2 cellular contexts compared by ENCODE assay signal in the genomic region with DNA sequence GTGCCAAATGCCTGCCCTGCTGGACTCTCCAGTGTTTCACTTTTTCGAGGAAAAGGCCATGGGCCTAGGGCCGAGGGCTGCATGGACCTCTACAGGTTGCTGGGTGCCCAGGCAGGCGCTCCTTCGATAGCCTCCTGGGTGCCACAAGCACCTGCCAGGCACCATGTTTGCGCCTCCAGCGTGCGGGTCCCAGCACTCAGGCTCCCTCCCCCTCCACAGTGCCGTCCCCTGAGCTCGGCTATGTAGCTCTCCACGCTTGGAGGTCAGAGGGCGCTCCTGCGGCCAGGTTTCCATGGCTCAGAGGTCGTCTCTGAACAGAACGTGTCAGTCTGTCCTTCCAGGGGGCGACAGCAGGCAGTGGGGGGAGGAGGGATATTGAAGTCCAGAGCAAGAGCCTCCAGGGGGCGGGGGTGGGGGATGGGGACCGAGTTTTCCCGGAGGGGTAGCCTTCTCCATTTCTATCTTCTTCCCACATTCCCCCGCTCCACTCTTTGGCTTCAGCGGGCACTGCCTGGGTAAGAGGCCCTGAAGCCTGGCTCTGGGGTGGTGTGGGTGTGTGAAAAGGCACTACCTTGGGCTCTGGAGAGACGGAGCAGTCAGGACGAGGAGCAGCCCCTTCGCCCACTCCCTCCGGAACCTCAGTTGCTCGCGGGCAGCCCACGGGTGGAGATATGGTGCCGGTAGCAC.
A peak's percentile ranks its signal among the peaks of the same experiment; 100 is the strongest.
TF ChIP-seq lines count a peak whose summit lies in the region.

No MANE protein-coding gene starts in this region.

TF ChIP-seq in GM23338, 12 proteins besides CTCF, POLR2A, EP300 and RAD21 (continued from another document):
- TF ChIP-seq, protein P1, sequence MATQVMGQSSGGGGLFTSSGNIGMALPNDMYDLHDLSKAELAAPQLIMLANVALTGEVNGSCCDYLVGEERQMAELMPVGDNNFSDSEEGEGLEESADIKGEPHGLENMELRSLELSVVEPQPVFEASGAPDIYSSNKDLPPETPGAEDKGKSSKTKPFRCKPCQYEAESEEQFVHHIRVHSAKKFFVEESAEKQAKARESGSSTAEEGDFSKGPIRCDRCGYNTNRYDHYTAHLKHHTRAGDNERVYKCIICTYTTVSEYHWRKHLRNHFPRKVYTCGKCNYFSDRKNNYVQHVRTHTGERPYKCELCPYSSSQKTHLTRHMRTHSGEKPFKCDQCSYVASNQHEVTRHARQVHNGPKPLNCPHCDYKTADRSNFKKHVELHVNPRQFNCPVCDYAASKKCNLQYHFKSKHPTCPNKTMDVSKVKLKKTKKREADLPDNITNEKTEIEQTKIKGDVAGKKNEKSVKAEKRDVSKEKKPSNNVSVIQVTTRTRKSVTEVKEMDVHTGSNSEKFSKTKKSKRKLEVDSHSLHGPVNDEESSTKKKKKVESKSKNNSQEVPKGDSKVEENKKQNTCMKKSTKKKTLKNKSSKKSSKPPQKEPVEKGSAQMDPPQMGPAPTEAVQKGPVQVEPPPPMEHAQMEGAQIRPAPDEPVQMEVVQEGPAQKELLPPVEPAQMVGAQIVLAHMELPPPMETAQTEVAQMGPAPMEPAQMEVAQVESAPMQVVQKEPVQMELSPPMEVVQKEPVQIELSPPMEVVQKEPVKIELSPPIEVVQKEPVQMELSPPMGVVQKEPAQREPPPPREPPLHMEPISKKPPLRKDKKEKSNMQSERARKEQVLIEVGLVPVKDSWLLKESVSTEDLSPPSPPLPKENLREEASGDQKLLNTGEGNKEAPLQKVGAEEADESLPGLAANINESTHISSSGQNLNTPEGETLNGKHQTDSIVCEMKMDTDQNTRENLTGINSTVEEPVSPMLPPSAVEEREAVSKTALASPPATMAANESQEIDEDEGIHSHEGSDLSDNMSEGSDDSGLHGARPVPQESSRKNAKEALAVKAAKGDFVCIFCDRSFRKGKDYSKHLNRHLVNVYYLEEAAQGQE (IDR thresholded peaks at IDR 0.05; ENCODE audit: unreplicated experiment): no peak
- peak; percentile 68 for TF ChIP-seq EZH2 (IDR thresholded peaks at IDR 0.05; ENCODE audit: low read depth, unreplicated experiment)
- TF ChIP-seq JUNB (IDR thresholded peaks at IDR 0.05; ENCODE audit: unreplicated experiment): no peak
- TF ChIP-seq, protein P2, sequence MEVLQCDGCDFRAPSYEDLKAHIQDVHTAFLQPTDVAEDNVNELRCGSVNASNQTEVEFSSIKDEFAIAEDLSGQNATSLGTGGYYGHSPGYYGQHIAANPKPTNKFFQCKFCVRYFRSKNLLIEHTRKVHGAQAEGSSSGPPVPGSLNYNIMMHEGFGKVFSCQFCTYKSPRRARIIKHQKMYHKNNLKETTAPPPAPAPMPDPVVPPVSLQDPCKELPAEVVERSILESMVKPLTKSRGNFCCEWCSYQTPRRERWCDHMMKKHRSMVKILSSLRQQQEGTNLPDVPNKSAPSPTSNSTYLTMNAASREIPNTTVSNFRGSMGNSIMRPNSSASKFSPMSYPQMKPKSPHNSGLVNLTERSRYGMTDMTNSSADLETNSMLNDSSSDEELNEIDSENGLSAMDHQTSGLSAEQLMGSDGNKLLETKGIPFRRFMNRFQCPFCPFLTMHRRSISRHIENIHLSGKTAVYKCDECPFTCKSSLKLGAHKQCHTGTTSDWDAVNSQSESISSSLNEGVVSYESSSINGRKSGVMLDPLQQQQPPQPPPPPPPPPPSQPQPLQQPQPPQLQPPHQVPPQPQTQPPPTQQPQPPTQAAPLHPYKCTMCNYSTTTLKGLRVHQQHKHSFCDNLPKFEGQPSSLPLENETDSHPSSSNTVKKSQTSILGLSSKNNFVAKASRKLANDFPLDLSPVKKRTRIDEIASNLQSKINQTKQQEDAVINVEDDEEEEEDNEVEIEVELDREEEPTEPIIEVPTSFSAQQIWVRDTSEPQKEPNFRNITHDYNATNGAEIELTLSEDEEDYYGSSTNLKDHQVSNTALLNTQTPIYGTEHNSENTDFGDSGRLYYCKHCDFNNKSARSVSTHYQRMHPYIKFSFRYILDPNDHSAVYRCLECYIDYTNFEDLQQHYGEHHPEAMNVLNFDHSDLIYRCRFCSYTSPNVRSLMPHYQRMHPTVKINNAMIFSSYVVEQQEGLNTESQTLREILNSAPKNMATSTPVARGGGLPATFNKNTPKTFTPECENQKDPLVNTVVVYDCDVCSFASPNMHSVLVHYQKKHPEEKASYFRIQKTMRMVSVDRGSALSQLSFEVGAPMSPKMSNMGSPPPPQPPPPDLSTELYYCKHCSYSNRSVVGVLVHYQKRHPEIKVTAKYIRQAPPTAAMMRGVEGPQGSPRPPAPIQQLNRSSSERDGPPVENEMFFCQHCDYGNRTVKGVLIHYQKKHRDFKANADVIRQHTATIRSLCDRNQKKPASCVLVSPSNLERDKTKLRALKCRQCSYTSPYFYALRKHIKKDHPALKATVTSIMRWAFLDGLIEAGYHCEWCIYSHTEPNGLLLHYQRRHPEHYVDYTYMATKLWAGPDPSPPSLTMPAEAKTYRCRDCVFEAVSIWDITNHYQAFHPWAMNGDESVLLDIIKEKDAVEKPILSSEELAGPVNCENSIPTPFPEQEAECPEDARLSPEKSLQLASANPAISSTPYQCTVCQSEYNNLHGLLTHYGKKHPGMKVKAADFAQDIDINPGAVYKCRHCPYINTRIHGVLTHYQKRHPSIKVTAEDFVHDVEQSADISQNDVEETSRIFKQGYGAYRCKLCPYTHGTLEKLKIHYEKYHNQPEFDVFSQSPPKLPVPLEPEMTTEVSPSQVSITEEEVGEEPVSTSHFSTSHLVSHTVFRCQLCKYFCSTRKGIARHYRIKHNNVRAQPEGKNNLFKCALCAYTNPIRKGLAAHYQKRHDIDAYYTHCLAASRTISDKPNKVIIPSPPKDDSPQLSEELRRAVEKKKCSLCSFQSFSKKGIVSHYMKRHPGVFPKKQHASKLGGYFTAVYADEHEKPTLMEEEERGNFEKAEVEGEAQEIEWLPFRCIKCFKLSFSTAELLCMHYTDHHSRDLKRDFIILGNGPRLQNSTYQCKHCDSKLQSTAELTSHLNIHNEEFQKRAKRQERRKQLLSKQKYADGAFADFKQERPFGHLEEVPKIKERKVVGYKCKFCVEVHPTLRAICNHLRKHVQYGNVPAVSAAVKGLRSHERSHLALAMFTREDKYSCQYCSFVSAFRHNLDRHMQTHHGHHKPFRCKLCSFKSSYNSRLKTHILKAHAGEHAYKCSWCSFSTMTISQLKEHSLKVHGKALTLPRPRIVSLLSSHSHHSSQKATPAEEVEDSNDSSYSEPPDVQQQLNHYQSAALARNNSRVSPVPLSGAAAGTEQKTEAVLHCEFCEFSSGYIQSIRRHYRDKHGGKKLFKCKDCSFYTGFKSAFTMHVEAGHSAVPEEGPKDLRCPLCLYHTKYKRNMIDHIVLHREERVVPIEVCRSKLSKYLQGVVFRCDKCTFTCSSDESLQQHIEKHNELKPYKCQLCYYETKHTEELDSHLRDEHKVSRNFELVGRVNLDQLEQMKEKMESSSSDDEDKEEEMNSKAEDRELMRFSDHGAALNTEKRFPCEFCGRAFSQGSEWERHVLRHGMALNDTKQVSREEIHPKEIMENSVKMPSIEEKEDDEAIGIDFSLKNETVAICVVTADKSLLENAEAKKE (CRISPR knock-in tag; IDR thresholded peaks at IDR 0.05): no peak
- TF ChIP-seq EZH2phosphoT487 (IDR thresholded peaks at IDR 0.05; ENCODE audit: unreplicated experiment): peak; percentile 72
- TF ChIP-seq ZNF331 (CRISPR knock-in tag; IDR thresholded peaks at IDR 0.05; ENCODE audit: low read depth): no peak

TF ChIP-seq in neural cell, 6 proteins besides CTCF, POLR2A, EP300 and RAD21 (continued from another document):
- TF ChIP-seq SMC3 (conservative IDR thresholded peaks at IDR 0.05; ENCODE audit: poor library complexity): no peak
- TF ChIP-seq POLR2AphosphoS5 (IDR thresholded peaks at IDR 0.05): no peak
- TF ChIP-seq MXI1 (conservative IDR thresholded peaks at IDR 0.05; ENCODE audit: poor library complexity, severe bottlenecking): no peak
